Comparison of ENCODE assay signal across 32 cellular contexts in genomic region chr2:28511871-28512606, GRCh38.
"Had no signal": no experiment of that assay in that cellular context is flagged by ENCODE, and none has a peak within 500 bp of the region (broad histone marks: within the 10 kb centered on the region; RNA-seq: fewer than 3 reads in every experiment).

No MANE protein-coding gene starts in this region.

- H3K4me3 ChIP-seq: psoas muscle, skin epidermis, smooth muscle cell, spleen, suprapubic skin, testis, tibial nerve, upper lobe of left lung, vagina had no signal

- H3K36me3 ChIP-seq: neutrophil, spleen, suprapubic skin, tibial nerve, upper lobe of left lung, vagina had no signal

- H3K27ac Mint-ChIP-seq: naive thymus-derived CD8-positive, alpha-beta T cell; natural killer cell treated with Interleukin-12 subunit alpha and Interleukin-12 subunit beta and Interleukin-15 and Interleukin-18, amount 100 ng/mL, for 72 hours; nephron progenitor cell; progenitor cell of endocrine pancreas; stimulated activated memory B cell treated with anti-CD40 and anti-IgM and Interleukin-4, amounts not matched to agents 10 μg/mL and 1 μg/mL and 100 μg/mL, for 72 hours; stimulated activated naive CD8-positive, alpha-beta T cell treated with anti-CD3 and anti-CD28 coated beads, Interleukin-15, amount 100 ng/mL, for 72 hours had no signal

- H3K79me2 ChIP-seq: parathyroid adenoma had no signal

- H2AFZ ChIP-seq: parathyroid adenoma had no signal

- H3K27ac ChIP-seq: neutrophil, parathyroid adenoma, psoas muscle, skin epidermis, spleen, suprapubic skin, testis, tibial nerve, upper lobe of left lung, vagina had no signal

- H3K4me2 ChIP-seq: smooth muscle cell had no signal

- H3K4me1 ChIP-seq: parathyroid adenoma, spleen, suprapubic skin, testis, tibial nerve, upper lobe of left lung, vagina had no signal

- DNase-seq: naive thymus-derived CD8-positive, alpha-beta T cell; nephron progenitor cell; nucleus accumbens; posterior cingulate gyrus; psoas muscle; right cardiac atrium; spleen; stimulated activated CD4-positive, alpha-beta T cell treated with anti-CD3 and anti-CD28 coated beads, Interleukin-12 subunit alpha, Interleukin-12 subunit beta, amount 100 ng/mL, for 4 hours; stimulated activated CD4-positive, alpha-beta T cell treated with anti-CD3 and anti-CD28 coated beads, Interleukin-1b, Interleukin-23, amount 100 ng/mL, for 48 hours; stimulated activated CD4-positive, alpha-beta T cell treated with anti-CD3 and anti-CD28 coated beads, Interleukin-4, amount 100 ng/mL, for 1 hour; stimulated activated CD4-positive, alpha-beta T cell treated with anti-CD3 and anti-CD28 coated beads, Interleukin-4, amount 100 ng/mL, for 4 hours; stimulated activated CD8-positive, alpha-beta memory T cell treated with anti-CD3 and anti-CD28 coated beads, Interleukin-4, amount 100 ng/mL, for 48 hours; stimulated activated naive CD4-positive, alpha-beta T cell; stimulated activated naive CD8-positive, alpha-beta T cell treated with anti-CD3 and anti-CD28 coated beads, Interleukin-15, amount 100 ng/mL, for 72 hours; stimulated activated naive CD8-positive, alpha-beta T cell treated with anti-CD3 and anti-CD28 coated beads, Interleukin-15, Interleukin-2, amounts not matched to agents 100 U/mL and 50 U/mL, for 24 hours; substantia nigra; testis; trophoblast cell; upper lobe of left lung had no signal

- FAIRE-seq: urothelium cell line had no signal

- H3K4me3 Mint-ChIP-seq: naive thymus-derived CD8-positive, alpha-beta T cell; natural killer cell treated with Interleukin-12 subunit alpha and Interleukin-12 subunit beta and Interleukin-15 and Interleukin-18, amount 100 ng/mL, for 72 hours; nephron progenitor cell; neural crest cell; stimulated activated memory B cell treated with anti-CD40 and anti-IgM and Interleukin-4, amounts not matched to agents 10 μg/mL and 1 μg/mL and 100 μg/mL, for 72 hours; stimulated activated naive CD8-positive, alpha-beta T cell treated with anti-CD3 and anti-CD28 coated beads, Interleukin-15, amount 100 ng/mL, for 72 hours had no signal

- H3K4me1 Mint-ChIP-seq: neural crest cell; stimulated activated memory B cell treated with anti-CD40 and anti-IgM and Interleukin-4, amounts not matched to agents 10 μg/mL and 1 μg/mL and 100 μg/mL, for 72 hours had no signal

- H3K27me3 ChIP-seq: testis, upper lobe of left lung, vagina had no signal

- H3K36me3 Mint-ChIP-seq: stimulated activated memory B cell treated with anti-CD40 and anti-IgM and Interleukin-4, amounts not matched to agents 10 μg/mL and 1 μg/mL and 100 μg/mL, for 72 hours had no signal

- H3K9ac ChIP-seq: parathyroid adenoma had no signal

- ATAC-seq: naive thymus-derived CD8-positive, alpha-beta T cell; natural killer cell treated with Interleukin-12 subunit alpha and Interleukin-12 subunit beta and Interleukin-15 and Interleukin-18, amount 100 ng/mL, for 72 hours; psoas muscle; right cardiac atrium; sciatic nerve; stimulated activated memory B cell treated with anti-CD40 and anti-IgM and Interleukin-4, amounts not matched to agents 10 μg/mL and 1 μg/mL and 100 μg/mL, for 72 hours; stimulated activated naive CD8-positive, alpha-beta T cell treated with anti-CD3 and anti-CD28 coated beads, Interleukin-15, amount 100 ng/mL, for 72 hours; stimulated activated naive CD8-positive, alpha-beta T cell treated with anti-CD3 and anti-CD28 coated beads, Interleukin-15, Interleukin-2, amounts not matched to agents 100 U/mL and 50 U/mL, for 24 hours had no signal

- H3K9me3 ChIP-seq: neutrophil, psoas muscle, suprapubic skin, testis, upper lobe of left lung, vagina had no signal
